9 cellular contexts compared by ENCODE assay signal in the genomic region with DNA sequence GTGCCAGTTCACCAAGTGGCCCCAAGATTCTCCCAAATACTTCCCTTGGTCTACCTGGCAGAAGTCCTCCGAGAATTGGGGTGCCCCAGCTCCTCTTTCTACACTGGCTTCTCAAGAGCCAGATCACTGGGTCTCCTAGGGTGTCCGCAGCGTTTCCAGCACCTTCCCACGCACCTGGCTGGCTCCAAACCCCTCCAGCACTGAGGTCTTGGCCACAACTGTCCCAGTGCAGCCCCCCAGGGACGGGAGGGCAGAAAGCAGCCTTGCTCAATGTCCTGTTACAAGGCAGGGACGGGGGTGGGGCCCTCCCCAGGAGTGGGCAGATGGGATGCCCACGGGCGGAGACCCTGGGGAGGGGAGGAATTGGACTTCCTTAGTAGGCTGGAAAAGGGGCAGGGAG. TPM values are rescaled to one million over a fixed set of nuclear protein-coding genes. Genes with fewer than 3 reads are reported as not detected.
DNase-seq lines count a peak whose midpoint lies in the region; ATAC-seq and TF ChIP-seq lines count a peak whose summit lies in the region.
"Had no signal": no experiment of that assay in that cellular context is flagged by ENCODE, and none has a peak within 500 bp of the region (broad histone marks: within the 10 kb centered on the region; RNA-seq: fewer than 3 reads in every experiment).

No MANE protein-coding gene starts in this region.

- TF ChIP-seq POLR2A in esophagus squamous epithelium (IDR thresholded peaks at IDR 0.05) (no peak), prostate gland (IDR thresholded peaks at IDR 0.05) (no peak)

- H3K4me1 Mint-ChIP-seq in CD8-positive, alpha-beta memory T cell: peaks cover 50 to 63% (median 56%) of the 10 kb centered on the region in 3 donors

- peaks cover 0 to 18% (median 8%) of the 10 kb centered on the region in 3 donors for H3K36me3 Mint-ChIP-seq in CD8-positive, alpha-beta memory T cell

- POLR2A ChIA-PET in CD8-positive, alpha-beta memory T cell (lab: Charles Lee): no interaction called here

- H3K4me3 Mint-ChIP-seq in CD8-positive, alpha-beta memory T cell: peak overlapping the region; percentile 87 to 94 (median 91)

- H3K27ac Mint-ChIP-seq in CD8-positive, alpha-beta memory T cell: peak overlapping the region; percentile 81 to 95 (median 88)

- WGBS in esophagus squamous epithelium, 2 donors: 40% methylated on average over 1 of the region's 8 CpGs; no CpG with 5 or more reads in 1 of the 2 donors
- 70% methylated on average over 8 of the region's 8 CpGs for WGBS in prostate gland

- no peaks in the 10 kb centered on the region for H3K36me3 ChIP-seq in CD8-positive, alpha-beta memory T cell (ENCODE audit: insufficient read depth, low read length)
- peaks cover 9% of the 10 kb centered on the region; the same call in 1 of the 2 replicates for H3K36me3 ChIP-seq in SJSA1
- H3K36me3 ChIP-seq in esophagus squamous epithelium: no peaks in the 10 kb centered on the region
- no peaks in the 10 kb centered on the region for H3K36me3 ChIP-seq in prostate gland

- H3K9me3 ChIP-seq in CD8-positive, alpha-beta memory T cell (ENCODE audit: low read length): no peaks in the 10 kb centered on the region
- H3K9me3 ChIP-seq in SJSA1 (replicated peaks) (no peaks in the 10 kb centered on the region), esophagus squamous epithelium (no peaks in the 10 kb centered on the region), prostate gland (no peaks in the 10 kb centered on the region)

- H3K27ac ChIP-seq in CD8-positive, alpha-beta memory T cell (ENCODE audit: low read depth, low read length): no peak overlapping the region
- H3K27ac ChIP-seq in SJSA1 (no peak overlapping the region), esophagus squamous epithelium (peak overlapping the region; percentile 62 to 90 (median 82)), prostate gland (peak overlapping the region; percentile 78 to 79)
- H3K27ac ChIP-seq: HL-60 had no signal

- peaks cover 0 to 2% of the 10 kb centered on the region in 2 donors for H3K27me3 Mint-ChIP-seq in CD8-positive, alpha-beta memory T cell

- no peaks in the 10 kb centered on the region for H3K9me3 Mint-ChIP-seq in CD8-positive, alpha-beta memory T cell

- TF ChIP-seq CTCF in esophagus squamous epithelium (IDR thresholded peaks at IDR 0.05): no peak
- no peak for TF ChIP-seq CTCF in prostate gland (IDR thresholded peaks at IDR 0.05)

- CTCF ChIA-PET in CD8-positive, alpha-beta memory T cell (lab: Charles Lee): interaction anchor here (0.7 to 7.8 kb wide), 3 partner anchors 19 to 45 kb away, joined by 3 to 49 read pairs (median 4); no protein-coding TSS in a partner anchor

- no peak for DNase-seq in CD8-positive, alpha-beta memory T cell
- DNase-seq in SJSA1 (ENCODE audit: low read depth in 1 of 2, low spot score in 2 of 2) (no peak), esophagus squamous epithelium (lab: John Stamatoyannopoulos, UW) (no peak), prostate gland (ENCODE audit: low spot score) (no peak), inferior parietal cortex (ENCODE audit: extremely low spot score) (no peak), occipital lobe (lab: John Stamatoyannopoulos, UW) (no peak), NCI-H2029 (lab: John Stamatoyannopoulos, UW) (no peak)

- H3K27me3 ChIP-seq in CD8-positive, alpha-beta memory T cell (ENCODE audit: insufficient read depth, low read length, poor library complexity, severe bottlenecking): no peaks in the 10 kb centered on the region
- no peaks in the 10 kb centered on the region for H3K27me3 ChIP-seq in SJSA1 (replicated peaks)
- peaks cover 0 to 12% (median 0%) of the 10 kb centered on the region in 4 donors for H3K27me3 ChIP-seq in esophagus squamous epithelium
- H3K27me3 ChIP-seq in prostate gland (replicated peaks; ENCODE audit: insufficient read depth): no peaks in the 10 kb centered on the region

- intact Hi-C loops in esophagus squamous epithelium (cut with DNase I): no loop called here
- intact Hi-C loops in prostate gland (cut with DNase I): no loop called here

- peak overlapping the region; percentile 81 for H3K4me3 ChIP-seq in CD8-positive, alpha-beta memory T cell (ENCODE audit: low read length)
- H3K4me3 ChIP-seq in SJSA1: peak overlapping the region; percentile 65
- peak overlapping the region; percentile 55 to 82 (median 64) for H3K4me3 ChIP-seq in esophagus squamous epithelium
- H3K4me3 ChIP-seq in prostate gland: peak overlapping the region; percentile 61 to 64

- no peak for ATAC-seq in HG02678 (IDR thresholded peaks at IDR 0.05; ENCODE audit: unreplicated experiment)

- peaks cover 50% of the 10 kb centered on the region for H3K4me1 ChIP-seq in CD8-positive, alpha-beta memory T cell (ENCODE audit: insufficient read depth, low read length)
- H3K4me1 ChIP-seq in SJSA1 (replicated peaks) (peaks cover 19% of the 10 kb centered on the region), esophagus squamous epithelium (peaks cover 36 to 94% (median 45%) of the 10 kb centered on the region in 3 donors), prostate gland (replicated peaks) (peaks cover 9% of the 10 kb centered on the region)

RNA-seq across cellular contexts. Expression of a gene that starts 1.1 kb away (rescaled TPM):
- total RNA-seq in CD8-positive, alpha-beta memory T cell: 10 to 100 TPM; 78.2 to 88.4 TPM
- 41.5 TPM for polyA plus RNA-seq in CD8-positive, alpha-beta memory T cell
- 67.2 and 82.6 TPM in 2 replicates for total RNA-seq in SJSA1 (2014; rRNA removed; shearing (Covaris generic))
- 10 to 100 TPM; 11.3 to 42.2 (median 24.1) TPM for total RNA-seq in esophagus squamous epithelium
- 100 to 1,000 TPM; 113 to 146 TPM for total RNA-seq in prostate gland
- total RNA-seq in occipital lobe: 9.5 TPM

Comparison
In these comparisons a context has a peak if more than half of its experiments do, and no peak if none do; other contexts are left out.
1. H3K27ac ChIP-seq: peak in esophagus squamous epithelium (4 of 4) and prostate gland (2 of 2); none in CD8-positive, alpha-beta memory T cell (single experiment) and SJSA1 (single experiment).
2. Peak in every context shown above with its lines, with median percentiles within 50 percentile points of each other: H3K4me3 ChIP-seq.